In the genomic region with DNA sequence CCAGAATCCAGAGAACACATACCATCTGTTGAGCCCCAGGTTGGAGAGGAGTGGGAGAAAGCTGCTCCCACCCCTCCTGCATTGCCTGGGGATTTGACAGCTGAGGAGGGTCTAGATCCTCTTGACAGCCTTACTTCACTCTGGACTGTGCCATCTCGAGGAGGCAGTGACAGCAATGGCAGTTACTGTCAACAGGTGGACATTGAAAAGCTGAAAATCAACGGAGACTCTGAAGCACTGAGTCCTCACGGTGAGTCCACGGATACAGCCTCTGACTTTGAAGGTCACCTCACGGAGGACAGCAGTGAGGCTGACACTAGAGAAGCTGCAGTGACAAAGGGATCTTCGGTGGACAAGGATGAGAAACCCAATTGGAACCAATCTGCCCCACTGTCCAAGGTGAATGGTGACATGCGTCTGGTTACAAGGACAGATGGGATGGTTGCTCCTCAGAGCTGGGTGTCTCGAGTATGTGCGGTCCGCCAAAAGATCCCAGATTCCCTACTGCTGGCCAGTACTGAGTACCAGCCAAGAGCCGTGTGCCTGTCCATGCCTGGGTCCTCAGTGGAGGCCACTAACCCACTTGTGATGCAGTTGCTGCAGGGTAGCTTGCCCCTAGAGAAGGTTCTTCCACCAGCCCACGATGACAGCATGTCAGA, we compare ENCODE assay signal across 23 cellular contexts.
DNase-seq lines count a peak whose midpoint lies in the region; ATAC-seq and TF ChIP-seq lines count a peak whose summit lies in the region.
"Had no signal": no experiment of that assay in that cellular context is flagged by ENCODE, and none has a peak within 500 bp of the region (broad histone marks: within the 10 kb centered on the region; RNA-seq: fewer than 3 reads in every experiment).

No MANE protein-coding gene starts in this region.

- POLR2A ChIA-PET in SK-N-SH (lab: Yijun Ruan, JAX) (no interaction called here), AG04450 (lab: Yijun Ruan, JAX) (no interaction called here)

- peak; percentile 11 for DNase-seq in SK-N-SH
- no peak for DNase-seq in AG04450 (ENCODE audit: low read depth, low spot score)
- no peak for DNase-seq in NB4 (ENCODE audit: low read depth)
- DNase-seq in omental fat pad (ENCODE audit: low spot score): no peak
- no peak for DNase-seq in HUDEP-2 (lab: John Stamatoyannopoulos, UW; ENCODE audit: unreplicated experiment in 76 of 76)
- DNase-seq: DMS153, DND-41, Kasumi-1, NCI-H1105 treated with DMSO at 0.1 percent for 48 hours, NCI-H146, NCI-H1930, NCI-H2107, NCI-H524 treated with DMSO at 0.1 percent for 48 hours, NCI-H774, PC-9, Right ventricle myocardium superior had no signal

- no peaks in the 10 kb centered on the region; a peak in 1 of 4 replicates for H3K4me1 ChIP-seq in SK-N-SH (ENCODE audit: control insufficient read depth in 1 of 2, insufficient read depth in 2 of 2, low read depth in 1 of 2, low read length in 1 of 2)
- H3K4me1 ChIP-seq: HAP-1 had no signal

- 90% methylated on average over 9 of the region's 12 CpGs for WGBS in SK-N-SH (ENCODE audit: low lambda C conversion rate)

- H3K9me3 ChIP-seq in SK-N-SH: no peaks in the 10 kb centered on the region
- H3K9me3 ChIP-seq in AG04450 (ENCODE audit: control insufficient read depth, insufficient read depth, low read length): no peaks in the 10 kb centered on the region
- H3K9me3 ChIP-seq: HAP-1, SJSA1 had no signal

- no peaks in the 10 kb centered on the region for H3K9me2 ChIP-seq in SK-N-SH

- peaks cover 18% of the 10 kb centered on the region; the same call in 1 of the 2 replicates for H3K79me2 ChIP-seq in SK-N-SH (ENCODE audit: insufficient read depth)

- peaks cover 72 to 99% of the 10 kb centered on the region in 2 experiments for H3K36me3 ChIP-seq in SK-N-SH (replicated peaks in 1 of 2; ENCODE audit: control insufficient read depth in 1 of 2, insufficient read depth in 2 of 2, low read length in 1 of 2)

- H3K27me3 ChIP-seq in SK-N-SH (ENCODE audit: insufficient read depth): no peaks in the 10 kb centered on the region
- no peaks in the 10 kb centered on the region for H3K27me3 ChIP-seq in AG04450 (ENCODE audit: control insufficient read depth, insufficient read depth, low read length)
- H3K27me3 ChIP-seq: SJSA1 had no signal

- no peak overlapping the region for H2AFZ ChIP-seq in SK-N-SH (ENCODE audit: low read depth)
- H2AFZ ChIP-seq: GM23338, PC-9 had no signal

- no peak overlapping the region for H3K9ac ChIP-seq in SK-N-SH

- H3K4me3 ChIP-seq in SK-N-SH (ENCODE audit: low read depth in 2 of 2, low read length in 1 of 2) (no peak overlapping the region), AG04450 (ENCODE audit: low read depth, low read length) (no peak overlapping the region), NB4 (ENCODE audit: low read depth, low read length) (no peak overlapping the region)
- H3K4me3 ChIP-seq: GM23338, HAP-1, PC-9, SJSA1 had no signal

- no peak overlapping the region for H3K4me2 ChIP-seq in SK-N-SH
- H3K4me2 ChIP-seq: GM23338, PC-9 had no signal

- ATAC-seq in SK-N-SH treated with all-trans-retinoic acid at 6 μM for 48 hours (no peak), omental fat pad (ENCODE audit: low FRiP score) (peak; percentile 2), GM19023 (IDR thresholded peaks at IDR 0.05; ENCODE audit: unreplicated experiment) (no peak), HG03565 (IDR thresholded peaks at IDR 0.05; ENCODE audit: unreplicated experiment) (no peak)
- ATAC-seq: GM23338 had no signal

- H3K27ac ChIP-seq in SK-N-SH (ENCODE audit: low read depth in 2 of 2, low read length in 1 of 2): no peak overlapping the region; a peak in 1 of 4 replicates
- peak overlapping the region; percentile 31 for H3K27ac ChIP-seq in AG04450 (ENCODE audit: low read depth, low read length)
- H3K27ac ChIP-seq: 22Rv1, PC-9, SJSA1 had no signal

- CTCF ChIA-PET in SK-N-SH (lab: Yijun Ruan, JAX) (interaction anchor here (0.9 to 1.5 kb wide), 3 partner anchors 11 to 20 kb away, joined by 3 read pairs; no protein-coding TSS in a partner anchor), AG04450 (lab: Charles Lee) (no interaction called here)

- peaks cover 17% of the 10 kb centered on the region for H3F3A ChIP-seq in SK-N-SH (replicated peaks; ENCODE audit: insufficient read depth)

- H4K20me1 ChIP-seq in SK-N-SH (ENCODE audit: insufficient read depth): peaks cover 14% of the 10 kb centered on the region

- TF ChIP-seq RAD21 in SK-N-SH (IDR thresholded peaks at IDR 0.05; ENCODE audit: low read length): no peak

- TF ChIP-seq POLR2A in NB4 (IDR thresholded peaks at IDR 0.05; ENCODE audit: extremely low read depth, insufficient read length): peak; percentile 7

- no peak for TF ChIP-seq EP300 in SK-N-SH (IDR thresholded peaks at IDR 0.05; ENCODE audit: borderline replicate concordance in 1 of 2, low read depth in 1 of 2, low read length in 1 of 2)

- TF ChIP-seq CTCF in SK-N-SH (IDR thresholded peaks at IDR 0.05): no peak
- TF ChIP-seq CTCF in AG04450 (IDR thresholded peaks at IDR 0.05; ENCODE audit: low read depth, low read length): no peak
- no peak for TF ChIP-seq CTCF in NB4 (IDR thresholded peaks at IDR 0.05; ENCODE audit: low read depth, low read length)
- no peak for TF ChIP-seq CTCF in omental fat pad (IDR thresholded peaks at IDR 0.05)

TF ChIP-seq in SK-N-SH, 30 proteins besides CTCF, POLR2A, EP300 and RAD21 (continues in another document):
- TF ChIP-seq, protein P1, sequence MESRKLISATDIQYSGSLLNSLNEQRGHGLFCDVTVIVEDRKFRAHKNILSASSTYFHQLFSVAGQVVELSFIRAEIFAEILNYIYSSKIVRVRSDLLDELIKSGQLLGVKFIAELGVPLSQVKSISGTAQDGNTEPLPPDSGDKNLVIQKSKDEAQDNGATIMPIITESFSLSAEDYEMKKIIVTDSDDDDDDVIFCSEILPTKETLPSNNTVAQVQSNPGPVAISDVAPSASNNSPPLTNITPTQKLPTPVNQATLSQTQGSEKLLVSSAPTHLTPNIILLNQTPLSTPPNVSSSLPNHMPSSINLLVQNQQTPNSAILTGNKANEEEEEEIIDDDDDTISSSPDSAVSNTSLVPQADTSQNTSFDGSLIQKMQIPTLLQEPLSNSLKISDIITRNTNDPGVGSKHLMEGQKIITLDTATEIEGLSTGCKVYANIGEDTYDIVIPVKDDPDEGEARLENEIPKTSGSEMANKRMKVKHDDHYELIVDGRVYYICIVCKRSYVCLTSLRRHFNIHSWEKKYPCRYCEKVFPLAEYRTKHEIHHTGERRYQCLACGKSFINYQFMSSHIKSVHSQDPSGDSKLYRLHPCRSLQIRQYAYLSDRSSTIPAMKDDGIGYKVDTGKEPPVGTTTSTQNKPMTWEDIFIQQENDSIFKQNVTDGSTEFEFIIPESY (IDR thresholded peaks at IDR 0.05; ENCODE audit: borderline replicate concordance, low read depth): no peak
- TF ChIP-seq FOXJ3 (CRISPR knock-in tag; IDR thresholded peaks at IDR 0.05): no peak
- no peak for TF ChIP-seq MEF2A (IDR thresholded peaks at IDR 0.05; ENCODE audit: borderline replicate concordance, low read depth)
- no peak for TF ChIP-seq MXI1 (IDR thresholded peaks at IDR 0.05; ENCODE audit: low read depth, low read length)
- TF ChIP-seq USF1 (IDR thresholded peaks at IDR 0.05; ENCODE audit: borderline replicate concordance, low read depth): no peak

TF ChIP-seq in SK-N-SH treated with all-trans-retinoic acid at 6 μM for 48 hours, 23 proteins besides CTCF, POLR2A, EP300 and RAD21:
- TF ChIP-seq TCF4 (CRISPR knock-in tag; IDR thresholded peaks at IDR 0.05; ENCODE audit: borderline replicate concordance): no peak
- TF ChIP-seq SNAI2 (CRISPR knock-in tag; IDR thresholded peaks at IDR 0.05): no peak
- no peak for TF ChIP-seq ZC3H10 (CRISPR knock-in tag; IDR thresholded peaks at IDR 0.05)
